ENCODE assay signal across 8 cellular contexts in the genomic region with DNA sequence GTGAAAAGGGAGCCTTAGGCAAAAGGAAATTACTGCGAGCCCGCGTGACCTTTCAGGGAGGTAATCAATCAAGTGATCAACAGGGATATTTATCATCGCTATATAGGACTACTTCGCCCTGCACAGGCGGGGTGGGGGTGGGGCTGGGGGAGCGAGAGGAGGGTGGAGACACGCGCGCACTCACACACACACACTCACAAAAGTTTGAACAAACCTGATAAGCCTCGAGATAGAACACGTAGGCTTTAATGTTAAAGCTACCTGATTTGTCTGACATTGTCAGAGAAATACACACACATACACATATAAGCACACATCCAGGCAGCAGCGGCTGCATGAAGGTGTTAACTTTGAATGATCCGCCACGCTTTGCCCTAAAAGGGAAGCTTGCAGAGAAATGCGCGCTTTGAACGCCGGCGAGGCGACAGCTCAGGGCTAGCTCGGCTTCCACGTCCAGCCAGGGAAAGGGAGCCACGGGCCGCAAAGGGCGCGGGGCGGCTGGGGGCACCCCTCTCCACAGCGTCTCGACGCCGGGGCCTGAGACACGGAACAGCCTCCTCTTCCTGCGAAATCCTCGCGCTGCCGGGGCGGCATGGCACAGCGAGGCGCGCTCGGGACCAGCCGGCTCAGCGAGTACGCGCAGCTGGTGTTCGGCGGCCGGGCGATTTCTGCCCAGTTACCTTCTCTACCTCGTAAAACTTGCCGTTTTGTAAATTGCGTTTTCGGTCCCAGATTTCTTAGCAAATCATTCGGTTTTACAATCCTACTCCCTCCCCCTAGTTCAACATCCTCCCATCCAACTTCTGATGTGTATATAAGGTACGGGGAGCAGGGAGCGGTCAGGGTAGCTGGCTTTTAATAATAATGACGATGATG. TPM values are rescaled to one million over a fixed set of nuclear protein-coding genes. Genes with fewer than 3 reads are reported as not detected.
DNase-seq lines count a peak whose midpoint lies in the region; ATAC-seq, FAIRE-seq and TF ChIP-seq lines count a peak whose summit lies in the region.

No MANE protein-coding gene starts in this region.

- TF ChIP-seq EP300 in esophagus muscularis mucosa (IDR thresholded peaks at IDR 0.05) = no peak

- peak overlapping the region; percentile 48 to 61 (median 52) for H3K4me3 ChIP-seq in esophagus muscularis mucosa
- H3K4me3 ChIP-seq in neural progenitor cell = peak overlapping the region; percentile 61

- no peak overlapping the region for H3K27ac Mint-ChIP-seq in neural progenitor cell

- peaks cover 23% of the 10 kb centered on the region for H4K20me1 ChIP-seq in neural progenitor cell (ENCODE audit: low read depth)

- H3K27me3 Mint-ChIP-seq in neural progenitor cell (ENCODE audit: insufficient read depth, low read depth) = peaks cover 50% of the 10 kb centered on the region

- ATAC-seq in HG02678 (IDR thresholded peaks at IDR 0.05; ENCODE audit: unreplicated experiment) = peak; percentile 17

- H3K36me3 ChIP-seq in esophagus muscularis mucosa = no peaks in the 10 kb centered on the region
- no peaks in the 10 kb centered on the region for H3K36me3 ChIP-seq in neural progenitor cell

- peaks cover 43% of the 10 kb centered on the region for H3F3A ChIP-seq in neural progenitor cell (ENCODE audit: low read depth)

- FAIRE-seq in D721Med (lab: Jason Lieb, UNC) = no peak

- H3K9me3 ChIP-seq in esophagus muscularis mucosa (peaks cover 0 to 7% (median 0%) of the 10 kb centered on the region in 4 donors), neural progenitor cell (ENCODE audit: low read depth) (no peaks in the 10 kb centered on the region)

- TF ChIP-seq POLR2A in esophagus muscularis mucosa (IDR thresholded peaks at IDR 0.05; ENCODE audit: low read depth) = no peak

- H3K27ac ChIP-seq in esophagus muscularis mucosa (replicated peaks in 1 of 4) = peak overlapping the region; percentile 15 to 53 (median 40)
- no peak overlapping the region for H3K27ac ChIP-seq in neural progenitor cell

- DNase-seq in DMS 273 treated with DMSO at 0.1 percent for 48 hours (lab: John Stamatoyannopoulos, UW) = peak; percentile 38
- peak; percentile 46 for DNase-seq in SW480 (ENCODE audit: low spot score)
- DNase-seq in esophagus muscularis mucosa (ENCODE audit: extremely low spot score) = no peak
- DNase-seq in neural progenitor cell (ENCODE audit: low spot score) = peak; percentile 75
- no peak for DNase-seq in GM19240 (ENCODE audit: insufficient read length, low spot score)
- DNase-seq in D721Med (ENCODE audit: insufficient read length, low spot score) = no peak
- no peak for DNase-seq in A172 (ENCODE audit: low spot score)

- no peak for TF ChIP-seq CTCF in esophagus muscularis mucosa (IDR thresholded peaks at IDR 0.05)
- no peak for TF ChIP-seq CTCF in neural progenitor cell (IDR thresholded peaks at IDR 0.05)
- TF ChIP-seq CTCF in D721Med (IDR thresholded peaks at IDR 0.05; ENCODE audit: insufficient read depth, missing control alignments) = no peak

- H3K4me1 ChIP-seq in esophagus muscularis mucosa (peaks cover 26 to 35% (median 29%) of the 10 kb centered on the region in 4 donors), neural progenitor cell (peaks cover 51% of the 10 kb centered on the region)

- H3K9ac ChIP-seq in neural progenitor cell = no peak overlapping the region

- intact Hi-C loops in esophagus muscularis mucosa (cut with DNase I) = loop anchor here (2.0 to 10.0 kb wide), 5 partner anchors 79 to 714 kb away; no protein-coding TSS in a partner anchor

- peak overlapping the region; percentile 95 for H3K4me2 ChIP-seq in neural progenitor cell

- H2AFZ ChIP-seq in neural progenitor cell (replicated peaks) = peak overlapping the region; percentile 83

- WGBS in esophagus muscularis mucosa = 6% methylated on average over 42 of the region's 58 CpGs

- no peaks in the 10 kb centered on the region for H3K79me2 ChIP-seq in neural progenitor cell (ENCODE audit: low read depth)

- peaks cover 4 to 97% (median 60%) of the 10 kb centered on the region in 4 donors for H3K27me3 ChIP-seq in esophagus muscularis mucosa
- peaks cover 72% of the 10 kb centered on the region for H3K27me3 ChIP-seq in neural progenitor cell

- no peaks in the 10 kb centered on the region for H3K36me3 Mint-ChIP-seq in neural progenitor cell

- peak overlapping the region; percentile 84 for H3K4me3 Mint-ChIP-seq in neural progenitor cell

- peaks cover 44% of the 10 kb centered on the region for H3K4me1 Mint-ChIP-seq in neural progenitor cell

- peaks cover 6% of the 10 kb centered on the region for H3K9me3 Mint-ChIP-seq in neural progenitor cell

RNA-seq across cellular contexts. Expression of a gene that starts 4.8 kb away (rescaled TPM):
- total RNA-seq in esophagus muscularis mucosa = 10 to 100 TPM; 11.7 to 19.1 (median 13.6) TPM
- 5.2 and 7.8 TPM in 2 replicates for total RNA-seq in neural progenitor cell (ENCODE audit: low replicate concordance)
- total RNA-seq in A172 (2014; rRNA removed; shearing (Covaris generic)) = 8.0 and 19.1 TPM in 2 replicates

Comparison
In these comparisons a context has a peak if more than half of its experiments do, and no peak if none do; other contexts are left out.
1. DNase-seq: peak in DMS 273 treated with DMSO at 0.1 percent for 48 hours (single experiment), SW480 (single experiment) and neural progenitor cell (single experiment); none in esophagus muscularis mucosa (single experiment), GM19240 (single experiment), D721Med (single experiment) and A172 (single experiment).